Comparison of ENCODE assay signal across 21 cellular contexts in genomic region chr6:2919401-2919800, GRCh38. TPM values are rescaled to one million over a fixed set of nuclear protein-coding genes. Genes with fewer than 3 reads are reported as not detected.
DNase-seq lines count a peak whose midpoint lies in the region; ATAC-seq and TF ChIP-seq lines count a peak whose summit lies in the region.
"Had no signal": no experiment of that assay in that cellular context is flagged by ENCODE, and none has a peak within 500 bp of the region (broad histone marks: within the 10 kb centered on the region; RNA-seq: fewer than 3 reads in every experiment).

No MANE protein-coding gene starts in this region.

- H3K4me3 Mint-ChIP-seq in T-helper 1 cell treated with Interleukin-12 subunit alpha and Interleukin-12 subunit beta and Interleukin-4 antibody, amounts not matched to agents 30 μg/mL and 1 μg/mL, for 36 hours, result no peak overlapping the region
- H3K4me3 Mint-ChIP-seq in H9, result no peak overlapping the region
- H3K4me3 Mint-ChIP-seq in activated naive CD8-positive, alpha-beta T cell treated with anti-CD3 and anti-CD28 coated beads, Interleukin-2, amount 10 ng/mL, durations not matched to agents 7 days and 5 days, result peak overlapping the region; percentile 25
- peak overlapping the region; percentile 79 for H3K4me3 Mint-ChIP-seq in natural killer cell treated with Interleukin-12 subunit alpha and Interleukin-12 subunit beta and Interleukin-15 and Interleukin-18, amount 100 ng/mL, for 72 hours
- H3K4me3 Mint-ChIP-seq in CD8-positive, alpha-beta memory T cell, result no peak overlapping the region
- no peak overlapping the region for H3K4me3 Mint-ChIP-seq in CD4-positive, alpha-beta T cell
- H3K4me3 Mint-ChIP-seq: central memory CD8-positive, alpha-beta T cell had no signal

- no peak overlapping the region for H3K14ac ChIP-seq in H9 (ENCODE audit: insufficient read depth, low read length)

- H3K56ac ChIP-seq in H9 (ENCODE audit: insufficient read length, low read depth, low read length), result no peak overlapping the region

- H3K9ac ChIP-seq in H9 (ENCODE audit: extremely low read depth, insufficient read length, low read length), result no peak overlapping the region

- no peak overlapping the region for H2BK20ac ChIP-seq in H9 (ENCODE audit: low read depth, low read length, poor library complexity, severe bottlenecking)

- peaks cover 16% of the 10 kb centered on the region; the same call in 1 of the 2 replicates for H3K4me1 ChIP-seq in H9 (ENCODE audit: insufficient read depth, low read length)
- peaks cover 8% of the 10 kb centered on the region for H3K4me1 ChIP-seq in CD8-positive, alpha-beta memory T cell (ENCODE audit: insufficient read depth, low read length)
- H3K4me1 ChIP-seq: BE2C, psoas muscle, thyroid gland had no signal

- no peak overlapping the region for H3K4me2 ChIP-seq in H9 (ENCODE audit: insufficient read depth, insufficient read length, low read length)

- H3K27me3 ChIP-seq in H9 (ENCODE audit: insufficient read depth, low read length), result no peaks in the 10 kb centered on the region
- H3K27me3 ChIP-seq in CD8-positive, alpha-beta memory T cell (ENCODE audit: insufficient read depth, low read length, poor library complexity, severe bottlenecking), result no peaks in the 10 kb centered on the region
- no peaks in the 10 kb centered on the region for H3K27me3 ChIP-seq in CD4-positive, alpha-beta T cell (ENCODE audit: control insufficient read depth, insufficient read depth, low read length)
- H3K27me3 ChIP-seq: BE2C, thyroid gland had no signal

- no peak overlapping the region for H2BK15ac ChIP-seq in H9 (ENCODE audit: low read depth, low read length)

- peak overlapping the region; percentile 60 for H3K27ac Mint-ChIP-seq in T-helper 1 cell treated with Interleukin-12 subunit alpha and Interleukin-12 subunit beta and Interleukin-4 antibody, amounts not matched to agents 30 μg/mL and 1 μg/mL, for 36 hours
- H3K27ac Mint-ChIP-seq in H9, result peak overlapping the region in 1 of 3 experiments; percentile 15; a peak in 1 of 7 replicates
- H3K27ac Mint-ChIP-seq in activated naive CD8-positive, alpha-beta T cell treated with anti-CD3 and anti-CD28 coated beads, Interleukin-2, amount 10 ng/mL, durations not matched to agents 7 days and 5 days, result peak overlapping the region; percentile 80
- peak overlapping the region; percentile 88 to 95 for H3K27ac Mint-ChIP-seq in natural killer cell treated with Interleukin-12 subunit alpha and Interleukin-12 subunit beta and Interleukin-15 and Interleukin-18, amount 100 ng/mL, for 72 hours
- H3K27ac Mint-ChIP-seq in CD8-positive, alpha-beta memory T cell, result peak overlapping the region in 2 of 8 donors; percentile 60 to 68
- H3K27ac Mint-ChIP-seq in CD4-positive, alpha-beta T cell, result no peak overlapping the region

- TF ChIP-seq CTCF in H9 (conservative IDR thresholded peaks at IDR 0.05), result no peak
- no peak for TF ChIP-seq CTCF in CD4-positive, alpha-beta T cell (IDR thresholded peaks at IDR 0.05)

- H3K36me3 Mint-ChIP-seq in T-helper 1 cell treated with Interleukin-12 subunit alpha and Interleukin-12 subunit beta and Interleukin-4 antibody, amounts not matched to agents 30 μg/mL and 1 μg/mL, for 36 hours (ENCODE audit: low read depth), result peaks cover 4% of the 10 kb centered on the region
- H3K36me3 Mint-ChIP-seq in H9 (ENCODE audit: insufficient read depth in 1 of 3, low read depth in 3 of 3), result peaks cover 8 to 9% (median 9%) of the 10 kb centered on the region in 3 experiments
- peaks cover 6% of the 10 kb centered on the region for H3K36me3 Mint-ChIP-seq in activated naive CD8-positive, alpha-beta T cell treated with anti-CD3 and anti-CD28 coated beads, Interleukin-2, amount 10 ng/mL, durations not matched to agents 7 days and 5 days
- peaks cover 6% of the 10 kb centered on the region for H3K36me3 Mint-ChIP-seq in natural killer cell treated with Interleukin-12 subunit alpha and Interleukin-12 subunit beta and Interleukin-15 and Interleukin-18, amount 100 ng/mL, for 72 hours
- no peaks in the 10 kb centered on the region for H3K36me3 Mint-ChIP-seq in CD8-positive, alpha-beta memory T cell
- H3K36me3 Mint-ChIP-seq in CD4-positive, alpha-beta T cell (ENCODE audit: low read depth), result no peaks in the 10 kb centered on the region

- H3K9me3 Mint-ChIP-seq in T-helper 1 cell treated with Interleukin-12 subunit alpha and Interleukin-12 subunit beta and Interleukin-4 antibody, amounts not matched to agents 30 μg/mL and 1 μg/mL, for 36 hours, result peaks cover 5% of the 10 kb centered on the region
- H3K9me3 Mint-ChIP-seq in H9, result peaks cover 8 to 13% of the 10 kb centered on the region in 2 experiments
- H3K9me3 Mint-ChIP-seq in activated naive CD8-positive, alpha-beta T cell treated with anti-CD3 and anti-CD28 coated beads, Interleukin-2, amount 10 ng/mL, durations not matched to agents 7 days and 5 days, result peaks cover 3% of the 10 kb centered on the region
- peaks cover 3% of the 10 kb centered on the region for H3K9me3 Mint-ChIP-seq in natural killer cell treated with Interleukin-12 subunit alpha and Interleukin-12 subunit beta and Interleukin-15 and Interleukin-18, amount 100 ng/mL, for 72 hours
- no peaks in the 10 kb centered on the region for H3K9me3 Mint-ChIP-seq in CD8-positive, alpha-beta memory T cell
- no peaks in the 10 kb centered on the region for H3K9me3 Mint-ChIP-seq in CD4-positive, alpha-beta T cell
- H3K9me3 Mint-ChIP-seq: central memory CD8-positive, alpha-beta T cell had no signal

- no peak overlapping the region for H2BK5ac ChIP-seq in H9 (ENCODE audit: insufficient read length, low read length)

- CTCF ChIA-PET in CD8-positive, alpha-beta memory T cell (lab: Charles Lee), result interaction anchor here (0.9 to 1.3 kb wide), 2 partner anchors 13 to 65 kb away, joined by 3 read pairs; no protein-coding TSS in a partner anchor
- CTCF ChIA-PET in CD4-positive, alpha-beta T cell (lab: Charles Lee), result no interaction called here

- H2BK12ac ChIP-seq in H9 (ENCODE audit: insufficient read length, low read depth, low read length), result no peak overlapping the region

- no peaks in the 10 kb centered on the region for H3K9me3 ChIP-seq in H9 (ENCODE audit: control insufficient read depth, low read depth, low read length)
- H3K9me3 ChIP-seq in CD8-positive, alpha-beta memory T cell (ENCODE audit: low read length), result no peaks in the 10 kb centered on the region
- no peaks in the 10 kb centered on the region for H3K9me3 ChIP-seq in CD4-positive, alpha-beta T cell (ENCODE audit: control insufficient read depth, low read length)
- H3K9me3 ChIP-seq: BE2C, psoas muscle, thyroid gland had no signal

- H3K27ac ChIP-seq in H9 (ENCODE audit: insufficient read length, low read depth, low read length), result no peak overlapping the region
- no peak overlapping the region for H3K27ac ChIP-seq in CD8-positive, alpha-beta memory T cell (ENCODE audit: low read depth, low read length)
- no peak overlapping the region for H3K27ac ChIP-seq in CD4-positive, alpha-beta T cell (ENCODE audit: low read depth, low read length)
- H3K27ac ChIP-seq: 22Rv1, psoas muscle, thyroid gland had no signal

- no peak for ATAC-seq in activated naive CD8-positive, alpha-beta T cell treated with anti-CD3 and anti-CD28 coated beads, Interleukin-2, amount 10 ng/mL, durations not matched to agents 7 days and 5 days (ENCODE audit: low read depth)
- peak in 1 of 2 donors; percentile 56 for ATAC-seq in natural killer cell treated with Interleukin-12 subunit alpha and Interleukin-12 subunit beta and Interleukin-15 and Interleukin-18, amount 100 ng/mL, for 72 hours
- ATAC-seq in GM18909 (IDR thresholded peaks at IDR 0.05; ENCODE audit: poor library complexity, unreplicated experiment), result no peak
- ATAC-seq in CD4-positive, alpha-beta T cell (ENCODE audit: poor library complexity), result no peak
- ATAC-seq: psoas muscle had no signal

- no peak overlapping the region for H2AK5ac ChIP-seq in H9 (ENCODE audit: insufficient read length, low read length)

- no peaks in the 10 kb centered on the region for H3K27me3 Mint-ChIP-seq in T-helper 1 cell treated with Interleukin-12 subunit alpha and Interleukin-12 subunit beta and Interleukin-4 antibody, amounts not matched to agents 30 μg/mL and 1 μg/mL, for 36 hours (ENCODE audit: low read depth)
- H3K27me3 Mint-ChIP-seq in H9 (ENCODE audit: low read depth), result peaks cover 6% of the 10 kb centered on the region
- peaks cover 4% of the 10 kb centered on the region for H3K27me3 Mint-ChIP-seq in activated naive CD8-positive, alpha-beta T cell treated with anti-CD3 and anti-CD28 coated beads, Interleukin-2, amount 10 ng/mL, durations not matched to agents 7 days and 5 days
- H3K27me3 Mint-ChIP-seq in natural killer cell treated with Interleukin-12 subunit alpha and Interleukin-12 subunit beta and Interleukin-15 and Interleukin-18, amount 100 ng/mL, for 72 hours, result no peaks in the 10 kb centered on the region
- H3K27me3 Mint-ChIP-seq in CD8-positive, alpha-beta memory T cell, result no peaks in the 10 kb centered on the region
- H3K27me3 Mint-ChIP-seq in CD4-positive, alpha-beta T cell, result no peaks in the 10 kb centered on the region
- H3K27me3 Mint-ChIP-seq: central memory CD8-positive, alpha-beta T cell had no signal

- H3K18ac ChIP-seq in H9 (ENCODE audit: insufficient read length, low read depth, low read length), result no peak overlapping the region

- H3K23ac ChIP-seq in H9 (ENCODE audit: insufficient read length, low read depth, low read length), result no peak overlapping the region

- H4K91ac ChIP-seq in H9 (ENCODE audit: insufficient read length, low read depth, low read length), result no peak overlapping the region

- H2BK120ac ChIP-seq in H9 (ENCODE audit: low read depth, low read length, poor library complexity, severe bottlenecking), result no peak overlapping the region

- no peaks in the 10 kb centered on the region for H3K23me2 ChIP-seq in H9 (ENCODE audit: insufficient read length, low read depth, low read length, poor library complexity, severe bottlenecking)

- no peaks in the 10 kb centered on the region for H3K79me1 ChIP-seq in H9 (ENCODE audit: insufficient read depth, low read depth, low read length, poor library complexity, severe bottlenecking)

- no peak overlapping the region for H3T11ph ChIP-seq in H9 (ENCODE audit: low read length)

- no peaks in the 10 kb centered on the region for H4K20me1 ChIP-seq in H9 (ENCODE audit: control insufficient read depth, insufficient read depth, insufficient read length)

- H3K4me3 ChIP-seq in CD8-positive, alpha-beta memory T cell (ENCODE audit: low read length), result no peak overlapping the region
- H3K4me3 ChIP-seq: psoas muscle, thyroid gland had no signal

- DNase-seq in T-helper 1 cell (no peak), H9 (peak; percentile 24)
- DNase-seq in activated naive CD8-positive, alpha-beta T cell treated with anti-CD3 and anti-CD28 coated beads, Interleukin-2, amount 10 ng/mL, durations not matched to agents 7 days and 5 days, result no peak
- DNase-seq in natural killer cell treated with Interleukin-12 subunit alpha and Interleukin-12 subunit beta and Interleukin-15 and Interleukin-18, amount 100 ng/mL, for 72 hours (ENCODE audit: low spot score), result no peak
- no peak for DNase-seq in CD8-positive, alpha-beta memory T cell
- DNase-seq in CD4-positive, alpha-beta T cell, result no peak
- DNase-seq: activated CD4-positive, CD25-positive, alpha-beta regulatory T cell; activated T-cell treated with anti-CD3 and anti-CD28 coated beads for 4 hours; amniotic stem cell; BE2C; effector memory CD4-positive, alpha-beta T cell; Karpas-422; NCI-H1092 treated with DMSO at 0.1 percent for 48 hours; NCI-H2107; NCI-H526; psoas muscle; thyroid gland had no signal

- intact Hi-C loops in CD4-positive, alpha-beta T cell (cut with DNase I, micrococcal nuclease), result no loop called here

- POLR2A ChIA-PET in activated naive CD8-positive, alpha-beta T cell treated with anti-CD3 and anti-CD28 coated beads, Interleukin-2, amount 10 ng/mL, durations not matched to agents 7 days and 5 days (lab: Charles Lee), result no interaction called here
- POLR2A ChIA-PET in CD8-positive, alpha-beta memory T cell (lab: Charles Lee), result no interaction called here
- POLR2A ChIA-PET in CD4-positive, alpha-beta T cell (lab: Charles Lee), result no interaction called here

- H4K8ac ChIP-seq in H9 (replicated peaks; ENCODE audit: insufficient read length, low read depth, low read length), result no peak overlapping the region

- H3K79me2 ChIP-seq in H9 (ENCODE audit: insufficient read depth, low read length), result no peaks in the 10 kb centered on the region

- no CpG with 5 or more reads among the region's 4 CpGs for WGBS in H9 (ENCODE audit: extremely low coverage, insufficient read length, low lambda C conversion rate)

- H3K36me3 ChIP-seq in CD8-positive, alpha-beta memory T cell (ENCODE audit: insufficient read depth, low read length), result no peaks in the 10 kb centered on the region
- H3K36me3 ChIP-seq: BE2C, thyroid gland had no signal

- H3K4me1 Mint-ChIP-seq in T-helper 1 cell treated with Interleukin-12 subunit alpha and Interleukin-12 subunit beta and Interleukin-4 antibody, amounts not matched to agents 30 μg/mL and 1 μg/mL, for 36 hours (ENCODE audit: low read depth), result peaks cover 17% of the 10 kb centered on the region
- peaks cover 66 to 79% of the 10 kb centered on the region in 2 experiments for H3K4me1 Mint-ChIP-seq in H9
- peaks cover 16% of the 10 kb centered on the region for H3K4me1 Mint-ChIP-seq in activated naive CD8-positive, alpha-beta T cell treated with anti-CD3 and anti-CD28 coated beads, Interleukin-2, amount 10 ng/mL, durations not matched to agents 7 days and 5 days
- peaks cover 37 to 39% of the 10 kb centered on the region in 2 donors for H3K4me1 Mint-ChIP-seq in natural killer cell treated with Interleukin-12 subunit alpha and Interleukin-12 subunit beta and Interleukin-15 and Interleukin-18, amount 100 ng/mL, for 72 hours (ENCODE audit: low read depth in 2 of 2)
- peaks cover 21 to 36% (median 36%) of the 10 kb centered on the region in 3 donors for H3K4me1 Mint-ChIP-seq in CD8-positive, alpha-beta memory T cell
- peaks cover 12% of the 10 kb centered on the region for H3K4me1 Mint-ChIP-seq in CD4-positive, alpha-beta T cell (ENCODE audit: low read depth)

- no peak overlapping the region for H4K5ac ChIP-seq in H9 (ENCODE audit: insufficient read length, low read depth, low read length)

- H2AFZ ChIP-seq in H9 (ENCODE audit: low read length), result no peak overlapping the region

- no peak overlapping the region for H3K4ac ChIP-seq in H9 (ENCODE audit: low read depth, low read length)

RNA-seq across cellular contexts. Expression of gene SERPINB9, which starts 16.3 kb away (rescaled TPM):
- total RNA-seq in H9 (2021), result 382 and 390 TPM in 2 replicates
- total RNA-seq in activated naive CD8-positive, alpha-beta T cell treated with anti-CD3 and anti-CD28 coated beads, Interleukin-2, amount 10 ng/mL, durations not matched to agents 7 days and 5 days, result 10 to 100 TPM; 56.4 to 56.8 TPM
- 100 to 1,000 TPM in 1 of 2 donors, 10 to 100 TPM in 1; 59.0 to 159 TPM for total RNA-seq in natural killer cell treated with Interleukin-12 subunit alpha and Interleukin-12 subunit beta and Interleukin-15 and Interleukin-18, amount 100 ng/mL, for 72 hours
- 10 to 100 TPM; 63.5 to 65.1 TPM for total RNA-seq in CD8-positive, alpha-beta memory T cell
- 42.3 TPM for polyA plus RNA-seq in CD8-positive, alpha-beta memory T cell
- 10 to 100 TPM; 25.8 to 27.4 TPM for total RNA-seq in CD4-positive, alpha-beta T cell

RNA-seq across cellular contexts. Expression of gene SERPINB6, which starts 52.0 kb away (rescaled TPM):
- total RNA-seq in H9 (2021), result 39.0 and 40.6 TPM in 2 replicates
- 10 to 100 TPM; 85.3 to 85.6 TPM for total RNA-seq in activated naive CD8-positive, alpha-beta T cell treated with anti-CD3 and anti-CD28 coated beads, Interleukin-2, amount 10 ng/mL, durations not matched to agents 7 days and 5 days
- 100 to 1,000 TPM; 158 to 170 TPM for total RNA-seq in natural killer cell treated with Interleukin-12 subunit alpha and Interleukin-12 subunit beta and Interleukin-15 and Interleukin-18, amount 100 ng/mL, for 72 hours
- total RNA-seq in CD8-positive, alpha-beta memory T cell, result 10 to 100 TPM; 62.1 to 66.0 TPM
- polyA plus RNA-seq in CD8-positive, alpha-beta memory T cell, result 86.0 TPM
- total RNA-seq in CD4-positive, alpha-beta T cell, result 10 to 100 TPM; 11.0 to 11.9 TPM

Comparison
In these comparisons a context has a peak if more than half of its experiments do, and no peak if none do; other contexts are left out.
1. H3K4me3 Mint-ChIP-seq: peak in activated naive CD8-positive, alpha-beta T cell treated with anti-CD3 and anti-CD28 coated beads, Interleukin-2, amount 10 ng/mL, durations not matched to agents 7 days and 5 days (single experiment) and natural killer cell treated with Interleukin-12 subunit alpha and Interleukin-12 subunit beta and Interleukin-15 and Interleukin-18, amount 100 ng/mL, for 72 hours (single experiment); none in T-helper 1 cell treated with Interleukin-12 subunit alpha and Interleukin-12 subunit beta and Interleukin-4 antibody, amounts not matched to agents 30 μg/mL and 1 μg/mL, for 36 hours (single experiment), H9 (0 of 2), CD8-positive, alpha-beta memory T cell (0 of 7) and CD4-positive, alpha-beta T cell (single experiment).